In the genomic region with DNA sequence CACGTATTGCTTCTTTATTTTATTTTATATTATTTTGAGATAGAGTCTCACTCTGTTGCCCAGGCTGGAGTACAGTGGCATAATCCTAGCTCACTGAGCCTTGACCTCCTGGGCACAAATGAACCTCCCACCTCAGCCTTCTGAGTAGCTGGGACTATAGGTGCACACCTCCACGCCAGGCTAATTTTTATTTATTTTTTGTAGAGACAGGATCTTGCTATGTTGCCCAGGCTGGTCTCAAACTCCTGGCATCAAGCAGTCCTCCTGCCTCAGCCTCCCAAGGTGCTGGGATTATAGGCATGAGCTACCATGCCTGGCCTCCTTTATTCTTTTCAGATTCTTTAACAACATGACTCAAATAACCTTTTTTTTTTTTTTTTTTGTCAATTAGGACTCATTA, we compare ENCODE assay signal across 2 cellular contexts.
TF ChIP-seq lines count a peak whose summit lies in the region.

No MANE protein-coding gene starts in this region.

TF ChIP-seq in HEK293, 187 proteins besides CTCF, POLR2A, EP300 and RAD21:
- peak; percentile 97 for TF ChIP-seq ZNF121 (tag by site-specific recombination; IDR thresholded peaks at IDR 0.05)

TF ChIP-seq in K562, 482 proteins besides CTCF, POLR2A, EP300 and RAD21:
- peak; percentile 61 for TF ChIP-seq ZNF121 (CRISPR knock-in tag; conservative IDR thresholded peaks at IDR 0.05)
TF ChIP-seq in K562: peak in this region for 1; not testable (repeated sequence) for 481.
